10 cellular contexts compared by ENCODE assay signal in the genomic region with DNA sequence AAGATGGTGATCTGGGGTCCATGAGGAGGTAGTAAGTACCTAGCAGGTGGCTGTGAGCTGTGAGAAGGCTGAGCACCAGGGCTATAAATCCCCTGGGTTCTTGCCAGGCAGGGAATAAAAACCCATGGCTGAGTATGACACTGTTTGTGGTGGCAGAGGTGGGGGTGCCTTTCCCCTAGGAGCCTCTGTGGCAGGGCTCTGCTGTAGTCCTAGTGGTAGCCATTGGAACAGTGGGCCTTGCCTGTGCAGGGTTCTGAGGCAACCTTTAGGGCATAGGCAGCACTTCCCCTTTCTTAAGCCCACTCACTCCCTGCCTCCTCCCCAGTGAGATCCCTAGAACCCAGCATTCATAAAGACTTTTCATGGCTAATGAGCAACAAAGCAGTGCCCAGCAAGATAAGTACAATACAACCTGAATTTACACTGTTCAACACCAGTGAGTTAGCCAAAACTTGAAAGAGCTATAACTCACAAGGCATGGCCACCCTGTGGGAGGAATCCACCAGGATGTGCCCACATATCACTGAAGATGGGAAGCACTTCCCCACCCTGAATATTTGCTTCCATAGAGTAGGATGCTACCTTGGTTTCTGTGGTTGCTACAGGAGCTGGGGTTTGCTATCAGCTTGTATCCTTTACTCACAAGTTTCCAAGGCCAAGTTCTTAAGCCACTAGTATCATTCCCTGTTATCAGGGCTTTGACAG.
DNase-seq lines count a peak whose midpoint lies in the region; ATAC-seq and TF ChIP-seq lines count a peak whose summit lies in the region.
"Had no signal": no experiment of that assay in that cellular context is flagged by ENCODE, and none has a peak within 500 bp of the region (broad histone marks: within the 10 kb centered on the region; RNA-seq: fewer than 3 reads in every experiment).

No MANE protein-coding gene starts in this region.

- no peak for TF ChIP-seq RAD21 in SK-N-SH (IDR thresholded peaks at IDR 0.05; ENCODE audit: low read length)

- H4K20me1 ChIP-seq in PC-9 (ENCODE audit: insufficient read depth) (no peaks in the 10 kb centered on the region), SK-N-SH (ENCODE audit: insufficient read depth) (no peaks in the 10 kb centered on the region)

- H3K27me3 ChIP-seq in lower lobe of right lung (ENCODE audit: low read depth) (no peaks in the 10 kb centered on the region), PC-9 (ENCODE audit: insufficient read depth, low read depth) (no peaks in the 10 kb centered on the region), SK-N-SH (ENCODE audit: insufficient read depth) (no peaks in the 10 kb centered on the region)
- H3K27me3 ChIP-seq: cardiac muscle cell, suprapubic skin had no signal

- no peaks in the 10 kb centered on the region for H3K79me2 ChIP-seq in PC-9 (ENCODE audit: low read depth)
- H3K79me2 ChIP-seq in SK-N-SH (ENCODE audit: insufficient read depth), result no peaks in the 10 kb centered on the region

- intact Hi-C loops in lower lobe of right lung (cut with DNase I), result no loop called here
- intact Hi-C loops in PC-9 (cut with micrococcal nuclease; ENCODE audit: unreplicated experiment), result no loop called here

- no TSS peak for BruUV-seq in PC-9 (replicated peaks; lab: Mats Ljungman, UMichigan)

- ATAC-seq in GM18511 (IDR thresholded peaks at IDR 0.05; ENCODE audit: unreplicated experiment), result peak; percentile 48
- peak in 1 of 2 donors; percentile 70 for ATAC-seq in lower lobe of right lung

- TF ChIP-seq CTCF in NB4 (IDR thresholded peaks at IDR 0.05; ENCODE audit: low read depth, low read length), result peak; percentile 18
- TF ChIP-seq CTCF in lower lobe of right lung (IDR thresholded peaks at IDR 0.05), result no peak
- no peak for TF ChIP-seq CTCF in PC-9 (conservative IDR thresholded peaks at IDR 0.05)
- TF ChIP-seq CTCF in SK-N-SH (IDR thresholded peaks at IDR 0.05), result no peak; the same call in 1 of the 2 replicates

- no peak overlapping the region for H3K27ac ChIP-seq in lower lobe of right lung
- H3K27ac ChIP-seq in PC-9, result no peak overlapping the region
- H3K27ac ChIP-seq in SK-N-SH (ENCODE audit: low read depth in 2 of 2, low read length in 1 of 2), result no peak overlapping the region
- H3K27ac ChIP-seq: cardiac muscle cell, suprapubic skin had no signal

- no peak for TF ChIP-seq EP300 in SK-N-SH (IDR thresholded peaks at IDR 0.05; ENCODE audit: borderline replicate concordance in 1 of 2, low read depth in 1 of 2, low read length in 1 of 2)

- no peak overlapping the region for H3K4me2 ChIP-seq in PC-9
- H3K4me2 ChIP-seq in SK-N-SH, result no peak overlapping the region

- CTCF ChIA-PET in PC-9 (lab: Charles Lee), result no interaction called here
- CTCF ChIA-PET in SK-N-SH (lab: Yijun Ruan, JAX), result no interaction called here

- H3K36me3 ChIP-seq in lower lobe of right lung (no peaks in the 10 kb centered on the region), PC-9 (ENCODE audit: low read depth) (peaks cover 4% of the 10 kb centered on the region; the same call in 1 of the 2 replicates), SK-N-SH (replicated peaks in 1 of 2; ENCODE audit: control insufficient read depth in 1 of 2, insufficient read depth in 2 of 2, low read length in 1 of 2) (no peaks in the 10 kb centered on the region)
- H3K36me3 ChIP-seq: cardiac muscle cell, suprapubic skin had no signal

- no peak overlapping the region for H3K4me3 ChIP-seq in NB4 (ENCODE audit: low read depth, low read length)
- H3K4me3 ChIP-seq in lower lobe of right lung, result no peak overlapping the region
- H3K4me3 ChIP-seq in PC-9, result no peak overlapping the region
- H3K4me3 ChIP-seq in SK-N-SH (ENCODE audit: low read depth in 2 of 2, low read length in 1 of 2), result no peak overlapping the region
- H3K4me3 ChIP-seq: cardiac muscle cell, suprapubic skin had no signal

- H3K9me3 ChIP-seq in lower lobe of right lung (no peaks in the 10 kb centered on the region), PC-9 (ENCODE audit: insufficient read depth, low read depth) (peaks cover 16% of the 10 kb centered on the region), SK-N-SH (no peaks in the 10 kb centered on the region)
- H3K9me3 ChIP-seq: suprapubic skin had no signal

- H3K4me1 ChIP-seq in lower lobe of right lung (peaks cover 15% of the 10 kb centered on the region), PC-9 (replicated peaks; ENCODE audit: insufficient read depth) (peaks cover 74% of the 10 kb centered on the region), SK-N-SH (ENCODE audit: control insufficient read depth in 1 of 2, insufficient read depth in 2 of 2, low read depth in 1 of 2, low read length in 1 of 2) (peaks cover 0 to 69% of the 10 kb centered on the region in 2 experiments; a peak in 3 of 4 replicates)

- H3F3A ChIP-seq in PC-9 (ENCODE audit: insufficient read depth, low read depth) (peaks cover 14% of the 10 kb centered on the region), SK-N-SH (replicated peaks; ENCODE audit: insufficient read depth) (peaks cover 16% of the 10 kb centered on the region)

- POLR2A ChIA-PET in PC-9 (lab: Charles Lee; ENCODE audit: unreplicated experiment), result no interaction called here
- POLR2A ChIA-PET in SK-N-SH (lab: Yijun Ruan, JAX), result no interaction called here

- TF ChIP-seq POLR2A in NB4 (IDR thresholded peaks at IDR 0.05; ENCODE audit: extremely low read depth, insufficient read length), result no peak

- no peaks in the 10 kb centered on the region for H3K9me2 ChIP-seq in PC-9 (ENCODE audit: insufficient read depth)
- no peaks in the 10 kb centered on the region for H3K9me2 ChIP-seq in SK-N-SH

- H2AFZ ChIP-seq in PC-9, result no peak overlapping the region; the same call in 1 of the 2 replicates
- H2AFZ ChIP-seq in SK-N-SH (ENCODE audit: low read depth), result no peak overlapping the region

- no peak overlapping the region for H3K9ac ChIP-seq in SK-N-SH

- DNase-seq in H4 (ENCODE audit: low spot score), result peak; percentile 28
- DNase-seq in NB4 (ENCODE audit: low read depth), result peak; percentile 77
- peak; percentile 37 for DNase-seq in lower lobe of right lung
- DNase-seq in stimulated activated CD4-positive, alpha-beta T cell treated with anti-CD3 and anti-CD28 coated beads, Interleukin-2, amount 100 ng/mL, for 48 hours, result no peak
- DNase-seq in stimulated activated CD4-positive, alpha-beta T cell treated with anti-CD3 and anti-CD28 coated beads, Interleukin-4, amount 100 ng/mL, for 1 hour, result no peak
- DNase-seq in PC-9, result no peak
- DNase-seq in SK-N-SH, result no peak

TF ChIP-seq in SK-N-SH, 30 proteins besides CTCF, POLR2A, EP300 and RAD21 (continues in another document):
- TF ChIP-seq, protein P1, sequence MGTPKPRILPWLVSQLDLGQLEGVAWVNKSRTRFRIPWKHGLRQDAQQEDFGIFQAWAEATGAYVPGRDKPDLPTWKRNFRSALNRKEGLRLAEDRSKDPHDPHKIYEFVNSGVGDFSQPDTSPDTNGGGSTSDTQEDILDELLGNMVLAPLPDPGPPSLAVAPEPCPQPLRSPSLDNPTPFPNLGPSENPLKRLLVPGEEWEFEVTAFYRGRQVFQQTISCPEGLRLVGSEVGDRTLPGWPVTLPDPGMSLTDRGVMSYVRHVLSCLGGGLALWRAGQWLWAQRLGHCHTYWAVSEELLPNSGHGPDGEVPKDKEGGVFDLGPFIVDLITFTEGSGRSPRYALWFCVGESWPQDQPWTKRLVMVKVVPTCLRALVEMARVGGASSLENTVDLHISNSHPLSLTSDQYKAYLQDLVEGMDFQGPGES (IDR thresholded peaks at IDR 0.05; ENCODE audit: low read depth, low read length), result no peak
- TF ChIP-seq PBX3 (IDR thresholded peaks at IDR 0.05), result no peak
- no peak for TF ChIP-seq USF1 (IDR thresholded peaks at IDR 0.05; ENCODE audit: borderline replicate concordance, low read depth)
- TF ChIP-seq JUND (IDR thresholded peaks at IDR 0.05), result no peak
- no peak for TF ChIP-seq SIN3A (IDR thresholded peaks at IDR 0.05; ENCODE audit: borderline replicate concordance, low read depth, low read length)
- TF ChIP-seq MXI1 (IDR thresholded peaks at IDR 0.05; ENCODE audit: low read depth, low read length), result no peak
- TF ChIP-seq FOXJ3 (CRISPR knock-in tag; IDR thresholded peaks at IDR 0.05), result no peak
- TF ChIP-seq TEAD4 (IDR thresholded peaks at IDR 0.05; ENCODE audit: borderline replicate concordance, insufficient read depth), result no peak

Comparison
In these comparisons a context has a peak if more than half of its experiments do, and no peak if none do; other contexts are left out.
1. DNase-seq: peak in H4 (single experiment), NB4 (single experiment) and lower lobe of right lung (single experiment); none in stimulated activated CD4-positive, alpha-beta T cell treated with anti-CD3 and anti-CD28 coated beads, Interleukin-2, amount 100 ng/mL, for 48 hours (0 of 2), stimulated activated CD4-positive, alpha-beta T cell treated with anti-CD3 and anti-CD28 coated beads, Interleukin-4, amount 100 ng/mL, for 1 hour (single experiment), PC-9 (0 of 2) and SK-N-SH (single experiment).